In genomic region chr18:12076424-12077140, GRCh38 we compare ENCODE assay signal across 8 cellular contexts. TPM values are rescaled to one million over a fixed set of nuclear protein-coding genes. Genes with fewer than 3 reads are reported as not detected.
DNase-seq lines count a peak whose midpoint lies in the region; TF ChIP-seq lines count a peak whose summit lies in the region.

No MANE protein-coding gene starts in this region.

- H3K27ac ChIP-seq in esophagus muscularis mucosa (replicated peaks in 1 of 4) = peak overlapping the region in 3 of 4 donors; percentile 48 to 72 (median 55)

- peaks cover 35% of the 10 kb centered on the region for H3K27me3 Mint-ChIP-seq in nephron progenitor cell (ENCODE audit: low read depth, poor library complexity)

- H3K27me3 ChIP-seq in GM06990 (replicated peaks; ENCODE audit: control insufficient read depth, insufficient read depth, low read length) = no peaks in the 10 kb centered on the region
- H3K27me3 ChIP-seq in NT2/D1 (ENCODE audit: insufficient read depth, insufficient read length) = peaks cover 11% of the 10 kb centered on the region
- no peaks in the 10 kb centered on the region for H3K27me3 ChIP-seq in esophagus muscularis mucosa

- H3K4me3 ChIP-seq in GM06990 (replicated peaks; ENCODE audit: low read depth, low read length) (no peak overlapping the region; the same call in 1 of the 2 replicates), NT2/D1 (ENCODE audit: insufficient read length, low read depth) (peak overlapping the region; percentile 11), esophagus muscularis mucosa (peak overlapping the region; percentile 35 to 57 (median 40))

- TF ChIP-seq POLR2A in esophagus muscularis mucosa (IDR thresholded peaks at IDR 0.05; ENCODE audit: low read depth) = no peak

- no peaks in the 10 kb centered on the region for H3K36me3 Mint-ChIP-seq in nephron progenitor cell (ENCODE audit: low read depth)

- peak overlapping the region; percentile 71 for H3K4me3 Mint-ChIP-seq in nephron progenitor cell

- DNase-seq in GM06990 (ENCODE audit: extremely low read depth, insufficient read length) (peak; percentile 35), NT2/D1 (ENCODE audit: low read depth, low spot score) (no peak), esophagus muscularis mucosa (ENCODE audit: extremely low spot score) (no peak), nephron progenitor cell (peak; percentile 69), Ammon's horn (ENCODE audit: low spot score) (no peak), kidney glomerular epithelial cell (lab: John Stamatoyannopoulos, UW) (no peak), SW480 (ENCODE audit: low spot score) (no peak)
- no peak for DNase-seq in stimulated activated CD4-positive, alpha-beta T cell treated with anti-CD3 and anti-CD28 coated beads, Interleukin-4, amount 100 ng/mL, for 24 hours

- no peaks in the 10 kb centered on the region for H3K9me3 Mint-ChIP-seq in nephron progenitor cell

- H3K36me3 ChIP-seq in GM06990 (ENCODE audit: control insufficient read depth, insufficient read depth, low read length) (no peaks in the 10 kb centered on the region), NT2/D1 (ENCODE audit: insufficient read depth, insufficient read length, low read length) (no peaks in the 10 kb centered on the region), esophagus muscularis mucosa (no peaks in the 10 kb centered on the region)

- peaks cover 6% of the 10 kb centered on the region for H3K4me1 Mint-ChIP-seq in nephron progenitor cell

- no peak overlapping the region for H3K27ac Mint-ChIP-seq in nephron progenitor cell

- H3K4me1 ChIP-seq in NT2/D1 (ENCODE audit: insufficient read depth, insufficient read length) (no peaks in the 10 kb centered on the region), esophagus muscularis mucosa (no peaks in the 10 kb centered on the region)

- intact Hi-C loops in esophagus muscularis mucosa (cut with DNase I) = no loop called here

- peak overlapping the region; percentile 50 for H3K9ac ChIP-seq in NT2/D1 (ENCODE audit: insufficient read length, low read depth)

- WGBS in esophagus muscularis mucosa = 50% methylated on average over 11 of the region's 59 CpGs

- H3K9me3 ChIP-seq in NT2/D1 (ENCODE audit: insufficient read depth, low read length) (no peaks in the 10 kb centered on the region), esophagus muscularis mucosa (no peaks in the 10 kb centered on the region)

- no peak for TF ChIP-seq EP300 in esophagus muscularis mucosa (IDR thresholded peaks at IDR 0.05)

- TF ChIP-seq CTCF in GM06990 (IDR thresholded peaks at IDR 0.05; ENCODE audit: insufficient read depth, low read length, poor library complexity, severe bottlenecking) = no peak
- TF ChIP-seq CTCF in esophagus muscularis mucosa (IDR thresholded peaks at IDR 0.05) = no peak
- TF ChIP-seq CTCF in nephron progenitor cell (IDR thresholded peaks at IDR 0.05) = no peak

RNA-seq across cellular contexts. Expression of gene ANKRD62, which starts 17.1 kb away (rescaled TPM):
- total RNA-seq in esophagus muscularis mucosa = under 1 TPM in 1 of 4 donors, not detected in 3; 0.06 TPM

Comparison
In these comparisons a context has a peak if more than half of its experiments do, and no peak if none do; other contexts are left out.
1. DNase-seq: peak in GM06990 (single experiment) and nephron progenitor cell (single experiment); none in NT2/D1 (single experiment), esophagus muscularis mucosa (single experiment), Ammon's horn (single experiment), kidney glomerular epithelial cell (single experiment), SW480 (single experiment) and stimulated activated CD4-positive, alpha-beta T cell treated with anti-CD3 and anti-CD28 coated beads, Interleukin-4, amount 100 ng/mL, for 24 hours (single experiment).